Comparison of ENCODE assay signal across 17 cellular contexts in the genomic region with DNA sequence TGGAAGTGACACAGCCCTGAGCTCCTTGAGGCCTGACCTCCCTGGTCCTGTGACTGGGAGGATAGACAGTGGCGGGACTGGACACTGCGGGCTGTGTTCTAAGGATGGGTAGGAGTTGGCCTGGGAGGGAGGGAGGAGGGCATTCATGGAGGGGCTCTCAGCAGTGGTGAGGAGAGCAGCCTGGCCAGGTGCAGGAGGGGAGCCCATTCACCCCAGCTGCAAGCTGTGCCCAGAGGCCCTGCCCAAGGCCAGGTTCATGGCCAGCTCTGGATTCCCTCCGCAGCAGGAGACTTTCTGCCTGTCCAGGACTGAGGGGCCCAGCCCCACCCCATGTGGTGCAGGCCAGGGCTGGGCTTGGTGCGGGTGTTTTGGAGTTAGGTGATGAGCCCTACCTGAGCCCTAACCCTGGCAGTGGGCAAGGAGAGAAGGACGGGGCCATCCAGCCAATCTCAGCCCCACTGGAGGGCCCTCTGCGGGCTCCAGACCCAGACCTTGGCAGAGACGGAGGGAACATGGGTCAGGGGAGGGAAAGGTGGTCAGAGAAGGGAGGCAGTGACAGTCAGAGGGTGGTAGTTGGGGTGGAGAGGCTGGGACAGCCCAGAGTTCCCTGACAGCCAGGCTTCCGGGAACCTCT. TPM values are rescaled to one million over a fixed set of nuclear protein-coding genes. Genes with fewer than 3 reads are reported as not detected.
A peak's percentile ranks its signal among the peaks of the same experiment; 100 is the strongest.
DNase-seq lines count a peak whose midpoint lies in the region; ATAC-seq, FAIRE-seq and TF ChIP-seq lines count a peak whose summit lies in the region.
"Had no signal": no experiment of that assay in that cellular context is flagged by ENCODE, and none has a peak within 500 bp of the region (broad histone marks: within the 10 kb centered on the region; RNA-seq: fewer than 3 reads in every experiment).

No MANE protein-coding gene starts in this region.

- H3K23ac ChIP-seq in neuronal stem cell (ENCODE audit: low read depth, low read length, poor library complexity), result no peak overlapping the region

- peaks cover 0 to 7% (median 3%) of the 10 kb centered on the region in 11 donors for H3K9me3 Mint-ChIP-seq in naive thymus-derived CD4-positive, alpha-beta T cell
- H3K9me3 Mint-ChIP-seq in activated CD4-positive, alpha-beta T cell treated with anti-CD3 and anti-CD28 coated beads, Interleukin-2, amount 10 ng/mL, durations not matched to agents 7 days and 5 days, result peaks cover 9% of the 10 kb centered on the region

- H3K27ac Mint-ChIP-seq in naive thymus-derived CD4-positive, alpha-beta T cell, result no peak overlapping the region
- no peak overlapping the region for H3K27ac Mint-ChIP-seq in activated CD4-positive, alpha-beta T cell treated with anti-CD3 and anti-CD28 coated beads, Interleukin-2, amount 10 ng/mL, durations not matched to agents 7 days and 5 days
- H3K27ac Mint-ChIP-seq: CD4-positive, CD25-positive, alpha-beta regulatory T cell had no signal

- peak overlapping the region; percentile 49 for H2BK15ac ChIP-seq in neuronal stem cell (ENCODE audit: low read length)

- POLR2A ChIA-PET in A549 (lab: Yijun Ruan, JAX) (no interaction called here), K562 (lab: Yijun Ruan, JAX) (interaction anchor here (0.5 to 0.6 kb wide), 2 partner anchors 67 to 369 kb away, joined by 3 to 5 read pairs; no protein-coding TSS in a partner anchor)
- POLR2A ChIA-PET in naive thymus-derived CD4-positive, alpha-beta T cell (lab: Charles Lee), result interaction anchor here (0.6 kb wide), 1 partner anchor 780 kb away, joined by 4 read pairs; no protein-coding TSS in a partner anchor
- POLR2A ChIA-PET in activated CD4-positive, alpha-beta T cell treated with anti-CD3 and anti-CD28 coated beads, Interleukin-2, amount 10 ng/mL, durations not matched to agents 7 days and 5 days (lab: Charles Lee), result no interaction called here

- no TSS peak for BruUV-seq in K562 (replicated peaks; lab: Mats Ljungman, UMichigan)

- no peaks in the 10 kb centered on the region for H3K79me2 ChIP-seq in K562 (ENCODE audit: control insufficient read depth, insufficient read depth, low read length)

- H3K27me3 ChIP-seq in H7 (ENCODE audit: control insufficient read depth, insufficient read depth, low read length) (peaks cover 9% of the 10 kb centered on the region), K562 (ENCODE audit: control insufficient read depth in 2 of 2, insufficient read depth in 2 of 2, low read length in 2 of 2) (no peaks in the 10 kb centered on the region), neuronal stem cell (ENCODE audit: control insufficient read depth in 3 of 3, insufficient read depth in 3 of 3, low read depth in 1 of 3, low read length in 3 of 3) (peaks cover 0 to 26% (median 18%) of the 10 kb centered on the region in 3 experiments)
- H3K27me3 ChIP-seq in naive thymus-derived CD4-positive, alpha-beta T cell (ENCODE audit: control insufficient read depth in 2 of 2, insufficient read depth in 2 of 2, low read length in 2 of 2), result no peaks in the 10 kb centered on the region
- H3K27me3 ChIP-seq: Peyer's patch, SJCRH30 had no signal

- H2AK5ac ChIP-seq in neuronal stem cell (ENCODE audit: low read depth, low read length), result peak overlapping the region; percentile 47

- H3K4me3 ChIP-seq in A549, result no peak overlapping the region
- no peak overlapping the region for H3K4me3 ChIP-seq in H7 (ENCODE audit: insufficient read depth, low read depth, low read length)
- H3K4me3 ChIP-seq in K562, result no peak overlapping the region
- H3K4me3 ChIP-seq in neuronal stem cell (ENCODE audit: low read length in 2 of 2), result no peak overlapping the region
- H3K4me3 ChIP-seq in naive thymus-derived CD4-positive, alpha-beta T cell (ENCODE audit: low read length), result no peak overlapping the region
- H3K4me3 ChIP-seq: HAP-1, Peyer's patch, SJCRH30 had no signal

- peak overlapping the region; percentile 16 for H2BK12ac ChIP-seq in neuronal stem cell (ENCODE audit: low read length)

- no peak overlapping the region for H2AFZ ChIP-seq in K562 (ENCODE audit: low read depth, low read length)
- H2AFZ ChIP-seq in neuronal stem cell (ENCODE audit: low read length), result no peak overlapping the region

- H4K91ac ChIP-seq in neuronal stem cell (ENCODE audit: low read depth, low read length, poor library complexity), result no peak overlapping the region

- H3K9ac ChIP-seq in K562 (ENCODE audit: insufficient read depth in 1 of 2, low read depth in 2 of 2, low read length in 2 of 2) (peak overlapping the region in 1 of 2 experiments; percentile 45; a peak in 1 of 4 replicates), neuronal stem cell (ENCODE audit: low read depth, low read length, poor library complexity) (peak overlapping the region; percentile 21)

- H2BK120ac ChIP-seq in neuronal stem cell (ENCODE audit: low read depth, low read length), result peak overlapping the region; percentile 47

- TF ChIP-seq CTCF in A549 (IDR thresholded peaks at IDR 0.05) (no peak), K562 (IDR thresholded peaks at IDR 0.05 in 2 of 3, conservative IDR thresholded peaks at IDR 0.05 in 1 of 3; ENCODE audit: insufficient read depth in 2 of 3, low read depth in 1 of 3, low read length in 3 of 3) (no peak)

- H4K8ac ChIP-seq in neuronal stem cell (ENCODE audit: low read depth, low read length), result no peak overlapping the region

- no peaks in the 10 kb centered on the region for H3K36me3 ChIP-seq in H7 (replicated peaks; ENCODE audit: control insufficient read depth, insufficient read depth, low read length)
- no peaks in the 10 kb centered on the region for H3K36me3 ChIP-seq in K562 (ENCODE audit: control insufficient read depth, insufficient read depth, low read length)
- no peaks in the 10 kb centered on the region for H3K36me3 ChIP-seq in neuronal stem cell (replicated peaks in 1 of 2; ENCODE audit: control insufficient read depth in 2 of 2, insufficient read depth in 2 of 2, low read length in 2 of 2)
- H3K36me3 ChIP-seq in naive thymus-derived CD4-positive, alpha-beta T cell (ENCODE audit: control insufficient read depth in 2 of 3, insufficient read depth in 3 of 3, low read length in 3 of 3), result no peaks in the 10 kb centered on the region
- H3K36me3 ChIP-seq: HAP-1, Peyer's patch, SJCRH30 had no signal

- DNase-seq in A549 (ENCODE audit: low read depth in 1 of 2, low spot score in 1 of 2) (no peak), H7 (peak; percentile 69), K562 (ENCODE audit: extremely low read depth in 1 of 4, low spot score in 3 of 4) (no peak), neuronal stem cell (ENCODE audit: low spot score) (no peak), NCI-H2196 (lab: John Stamatoyannopoulos, UW; ENCODE audit: unreplicated experiment) (no peak)
- DNase-seq in naive thymus-derived CD4-positive, alpha-beta T cell, result no peak
- no peak for DNase-seq in activated CD4-positive, alpha-beta T cell treated with anti-CD3 and anti-CD28 coated beads, Interleukin-2, amount 10 ng/mL, durations not matched to agents 7 days and 5 days
- DNase-seq: DMS79 treated with DMSO at 0.1 percent for 48 hours, IMR-90, NCI-H1105, NCI-H226, NCI-H510A treated with DMSO at 0.1 percent for 48 hours, SJCRH30 had no signal

- H3K9me1 ChIP-seq in K562 (ENCODE audit: control insufficient read depth, insufficient read depth, low read length), result peaks cover 2% of the 10 kb centered on the region

- peaks cover 14 to 41% (median 35%) of the 10 kb centered on the region in 7 donors for H3K4me1 Mint-ChIP-seq in naive thymus-derived CD4-positive, alpha-beta T cell
- H3K4me1 Mint-ChIP-seq in activated CD4-positive, alpha-beta T cell treated with anti-CD3 and anti-CD28 coated beads, Interleukin-2, amount 10 ng/mL, durations not matched to agents 7 days and 5 days, result peaks cover 26% of the 10 kb centered on the region

- ATAC-seq in A549 (peak; percentile 5 to 10; a peak in 4 of 6 replicates), K562 (peak; percentile 43; the same call in 2 of the 3 replicates)
- no peak for ATAC-seq in naive thymus-derived CD4-positive, alpha-beta T cell

- H4K20me1 ChIP-seq in K562 (replicated peaks; ENCODE audit: control insufficient read depth, insufficient read depth, low read length), result no peaks in the 10 kb centered on the region

- 86% methylated on average over 3 of the region's 8 CpGs for WGBS in A549 (ENCODE audit: missing lambda C conversion rate)
- WGBS in K562 (ENCODE audit: insufficient coverage, low coverage, missing lambda C conversion rate), result 27% methylated on average over 7 of the region's 8 CpGs
- WGBS in neuronal stem cell (ENCODE audit: extremely low coverage in 2 of 2, insufficient read length in 2 of 2, insufficient replicate concordance in 1 of 2), 2 donors, result no CpG with 5 or more reads among the region's 8 CpGs

- TF ChIP-seq EP300 in A549 (IDR thresholded peaks at IDR 0.05) (no peak), K562 (IDR thresholded peaks at IDR 0.05; ENCODE audit: low read length) (no peak)

- H3K4me1 ChIP-seq in A549 (peaks cover 16% of the 10 kb centered on the region), K562 (replicated peaks in 1 of 2; ENCODE audit: control insufficient read depth in 2 of 2, insufficient read depth in 2 of 2, low read length in 2 of 2) (peaks cover 0 to 23% of the 10 kb centered on the region in 2 experiments; a peak in 3 of 5 replicates), neuronal stem cell (ENCODE audit: control insufficient read depth in 2 of 2, insufficient read depth in 1 of 2, low read depth in 1 of 2, low read length in 2 of 2) (peaks cover 0 to 11% of the 10 kb centered on the region in 2 donors)
- peaks cover 0 to 17% of the 10 kb centered on the region in 2 donors for H3K4me1 ChIP-seq in naive thymus-derived CD4-positive, alpha-beta T cell (ENCODE audit: control insufficient read depth in 2 of 2, insufficient read depth in 2 of 2, low read length in 2 of 2)
- H3K4me1 ChIP-seq: HAP-1, SJCRH30 had no signal

- peaks cover 0 to 6% (median 0%) of the 10 kb centered on the region in 5 donors for H3K36me3 Mint-ChIP-seq in naive thymus-derived CD4-positive, alpha-beta T cell
- peaks cover 8% of the 10 kb centered on the region for H3K36me3 Mint-ChIP-seq in activated CD4-positive, alpha-beta T cell treated with anti-CD3 and anti-CD28 coated beads, Interleukin-2, amount 10 ng/mL, durations not matched to agents 7 days and 5 days (ENCODE audit: low read depth)
- H3K36me3 Mint-ChIP-seq: CD4-positive, CD25-positive, alpha-beta regulatory T cell had no signal

- TF ChIP-seq POLR2A in A549 (IDR thresholded peaks at IDR 0.05; ENCODE audit: low read length) (no peak), K562 (conservative IDR thresholded peaks at IDR 0.05) (no peak)

- peak overlapping the region in 1 of 10 donors; percentile 84 for H3K4me3 Mint-ChIP-seq in naive thymus-derived CD4-positive, alpha-beta T cell
- H3K4me3 Mint-ChIP-seq in activated CD4-positive, alpha-beta T cell treated with anti-CD3 and anti-CD28 coated beads, Interleukin-2, amount 10 ng/mL, durations not matched to agents 7 days and 5 days, result no peak overlapping the region

- H3K4me2 ChIP-seq in A549, result no peak overlapping the region
- H3K4me2 ChIP-seq in K562 (ENCODE audit: insufficient read depth, low read length), result no peak overlapping the region
- H3K4me2 ChIP-seq in neuronal stem cell (ENCODE audit: insufficient read depth, low read length, poor library complexity, severe bottlenecking), result no peak overlapping the region

- H3K4ac ChIP-seq in neuronal stem cell (ENCODE audit: low read length), result no peak overlapping the region

- H3K18ac ChIP-seq in neuronal stem cell (ENCODE audit: low read length), result peak overlapping the region; percentile 48

- intact Hi-C loops in K562 (cut with micrococcal nuclease), result no loop called here
- intact Hi-C loops in naive thymus-derived CD4-positive, alpha-beta T cell (cut with micrococcal nuclease), result no loop called here

- no peaks in the 10 kb centered on the region for H3K79me1 ChIP-seq in neuronal stem cell (ENCODE audit: low read depth, low read length)

- no peaks in the 10 kb centered on the region; the same call in 2 of the 3 replicates for H3K9me3 ChIP-seq in A549
- H3K9me3 ChIP-seq in K562 (replicated peaks; ENCODE audit: control insufficient read depth, insufficient read depth, low read depth, low read length), result no peaks in the 10 kb centered on the region
- no peaks in the 10 kb centered on the region for H3K9me3 ChIP-seq in neuronal stem cell (replicated peaks in 1 of 2; ENCODE audit: control insufficient read depth in 2 of 2, insufficient read depth in 1 of 2, low read depth in 1 of 2, low read length in 2 of 2)
- H3K9me3 ChIP-seq in naive thymus-derived CD4-positive, alpha-beta T cell (ENCODE audit: control insufficient read depth in 2 of 3, low read length in 3 of 3), result no peaks in the 10 kb centered on the region
- H3K9me3 ChIP-seq: HAP-1, Peyer's patch, SJCRH30 had no signal

- TF ChIP-seq RAD21 in A549 (conservative IDR thresholded peaks at IDR 0.05 in 1 of 2, IDR thresholded peaks at IDR 0.05 in 1 of 2) (no peak), K562 (CRISPR knock-in tag; conservative IDR thresholded peaks at IDR 0.05 in 1 of 2, IDR thresholded peaks at IDR 0.05 in 1 of 2) (no peak)

- peak overlapping the region in 1 of 2 experiments; percentile 24; a peak in 1 of 6 replicates for H3K27ac ChIP-seq in A549
- no peak overlapping the region for H3K27ac ChIP-seq in K562 (ENCODE audit: extremely low read depth, low read depth, low read length)
- H3K27ac ChIP-seq in neuronal stem cell (replicated peaks; ENCODE audit: low read length), result no peak overlapping the region
- no peak overlapping the region for H3K27ac ChIP-seq in naive thymus-derived CD4-positive, alpha-beta T cell (ENCODE audit: low read depth, low read length)
- H3K27ac ChIP-seq: SJCRH30 had no signal

- peak overlapping the region; percentile 71 for H3K14ac ChIP-seq in neuronal stem cell (ENCODE audit: low read length)

- no peak overlapping the region for H2BK5ac ChIP-seq in neuronal stem cell (ENCODE audit: low read length)

- peaks cover 0 to 29% (median 0%) of the 10 kb centered on the region in 5 donors for H3K27me3 Mint-ChIP-seq in naive thymus-derived CD4-positive, alpha-beta T cell
- H3K27me3 Mint-ChIP-seq in activated CD4-positive, alpha-beta T cell treated with anti-CD3 and anti-CD28 coated beads, Interleukin-2, amount 10 ng/mL, durations not matched to agents 7 days and 5 days, result peaks cover 18% of the 10 kb centered on the region

- in situ Hi-C loops in K562 (cut with MboI), result no loop called here

- CTCF ChIA-PET in A549 (lab: Yijun Ruan, JAX) (no interaction called here), K562 (lab: Yijun Ruan, JAX; ENCODE audit: low intra/inter-chr PET ratio) (no interaction called here)
- CTCF ChIA-PET in naive thymus-derived CD4-positive, alpha-beta T cell (lab: Charles Lee), result no interaction called here
- CTCF ChIA-PET in activated CD4-positive, alpha-beta T cell treated with anti-CD3 and anti-CD28 coated beads, Interleukin-2, amount 10 ng/mL, durations not matched to agents 7 days and 5 days (lab: Charles Lee), result no interaction called here

- FAIRE-seq in A549 (lab: Jason Lieb, UNC) (no peak), K562 (lab: Jason Lieb, UNC) (no peak)
- FAIRE-seq: HTR-8/SVneo had no signal

RNA-seq across cellular contexts. Expression of gene CACNA1I, which starts 26.8 kb away (rescaled TPM):
- polyA plus RNA-seq in A549 (2011; rRNA removed), result 0.03 and 0.07 TPM in 2 replicates
- polyA plus RNA-seq in A549 (2012; cell fraction: cytosol; rRNA removed), result 0.01 and 0.04 TPM in 2 replicates
- 0.11 and 0.16 TPM in 2 replicates for polyA plus RNA-seq in A549 (2012; cell fraction: nucleus; rRNA removed)
- 0.12 to 0.17 TPM (median 0.13 TPM) in 3 replicates for polyA plus RNA-seq in A549 (2017; fragmentation: RNase III; extraction: RNeasy Plus Mini Kit Qiagen cat#74134 plus additional on column Dnase treatment)
- under 0.01 and 0.17 TPM in 2 replicates for polyA minus RNA-seq in A549 (2011; rRNA and poly(A)+ RNA removed)
- total RNA-seq in H7 (2014; rRNA removed; shearing (Covaris generic)), result 0.31 and 0.55 TPM in 2 replicates
- total RNA-seq in K562 (2011; cell fraction: chromatin; rRNA removed; ENCODE audit: low replicate concordance), result 3.5 and 12.7 TPM in 2 replicates
- 3.9 and 6.0 TPM in 2 replicates for total RNA-seq in K562 (2011; cell fraction: nucleolus; rRNA removed)
- 3.4 and 3.6 TPM in 2 replicates for total RNA-seq in K562 (2011; cell fraction: nucleoplasm; rRNA removed)
- total RNA-seq in K562 (2014; rRNA removed), result 0.24 and 0.32 TPM in 2 replicates
- total RNA-seq in K562 (2014; rRNA removed; fragmentation: Illumina TruSeq; extraction: Trizol), result 0.06 and 0.07 TPM in 2 replicates
- total RNA-seq in K562 (2015; rRNA removed; fragmentation: Illumina TruSeq; extraction: Trizol), result 0.11 TPM in 2 replicates
- total RNA-seq in K562 (2021), result 0.45 and 0.78 TPM in 2 replicates
- polyA plus RNA-seq in K562 (2011; rRNA removed), result 0.22 and 0.79 TPM in 2 replicates
- 0.13 and 1.0 TPM in 2 replicates for polyA plus RNA-seq in K562 (2011; cell fraction: cytosol; rRNA removed)
- polyA plus RNA-seq in K562 (2011; cell fraction: nucleus; rRNA removed), result 1.9 and 12.3 TPM in 2 replicates
- 0.56 and 0.90 TPM in 2 replicates for polyA plus RNA-seq in K562 (2012)
- 0.30 and 0.31 TPM in 2 replicates for polyA plus RNA-seq in K562 (2014; fragmentation: Illumina TruSeq; extraction: Trizol)
- under 1 TPM in 1 of 2 experiments, not detected in 1; 0.01 TPM for polyA plus RNA-seq in K562 (2014; fragmentation: Nextera tagmentation; extraction: Ambion mirVana)
- polyA plus RNA-seq in K562 (2014; rRNA removed), result 0.31 and 0.41 TPM in 2 replicates
- 0.09 and 0.74 TPM in 2 replicates for polyA minus RNA-seq in K562 (2011; rRNA and poly(A)+ RNA removed)
- 0.27 and 1.0 TPM in 2 replicates for polyA minus RNA-seq in K562 (2011; cell fraction: cytosol; rRNA and poly(A)+ RNA removed)
- 0.56 and 2.4 TPM in 2 replicates for polyA minus RNA-seq in K562 (2011; cell fraction: nucleus; rRNA and poly(A)+ RNA removed)
- 0.21 TPM for polyA plus RNA-seq in neuronal stem cell (2013, experiment 1 of 2)
- 0.18 TPM for polyA plus RNA-seq in neuronal stem cell (2013, experiment 2 of 2)
- total RNA-seq in naive thymus-derived CD4-positive, alpha-beta T cell, result 10 to 100 TPM in 4 of 5 experiments, 1 to 10 TPM in 1; 4.5 to 51.2 (median 30.9) TPM
- polyA plus RNA-seq in naive thymus-derived CD4-positive, alpha-beta T cell, result 1 to 10 TPM in 1 of 2 donors, under 1 TPM in 1; 0.40 to 1.8 TPM
- total RNA-seq in activated CD4-positive, alpha-beta T cell treated with anti-CD3 and anti-CD28 coated beads, Interleukin-2, amount 10 ng/mL, durations not matched to agents 7 days and 5 days, result 1 to 10 TPM; 8.4 to 9.3 TPM

Comparison
In these comparisons a context has a peak if more than half of its experiments do, and no peak if none do; other contexts are left out.
1. POLR2A ChIA-PET loops: an anchor here in K562 (0.5 to 0.6 kb wide) and naive thymus-derived CD4-positive, alpha-beta T cell (0.6 kb wide); none called in A549 and activated CD4-positive, alpha-beta T cell treated with anti-CD3 and anti-CD28 coated beads, Interleukin-2, amount 10 ng/mL, durations not matched to agents 7 days and 5 days.